Comparison of ENCODE assay signal across 9 cellular contexts in the genomic region with DNA sequence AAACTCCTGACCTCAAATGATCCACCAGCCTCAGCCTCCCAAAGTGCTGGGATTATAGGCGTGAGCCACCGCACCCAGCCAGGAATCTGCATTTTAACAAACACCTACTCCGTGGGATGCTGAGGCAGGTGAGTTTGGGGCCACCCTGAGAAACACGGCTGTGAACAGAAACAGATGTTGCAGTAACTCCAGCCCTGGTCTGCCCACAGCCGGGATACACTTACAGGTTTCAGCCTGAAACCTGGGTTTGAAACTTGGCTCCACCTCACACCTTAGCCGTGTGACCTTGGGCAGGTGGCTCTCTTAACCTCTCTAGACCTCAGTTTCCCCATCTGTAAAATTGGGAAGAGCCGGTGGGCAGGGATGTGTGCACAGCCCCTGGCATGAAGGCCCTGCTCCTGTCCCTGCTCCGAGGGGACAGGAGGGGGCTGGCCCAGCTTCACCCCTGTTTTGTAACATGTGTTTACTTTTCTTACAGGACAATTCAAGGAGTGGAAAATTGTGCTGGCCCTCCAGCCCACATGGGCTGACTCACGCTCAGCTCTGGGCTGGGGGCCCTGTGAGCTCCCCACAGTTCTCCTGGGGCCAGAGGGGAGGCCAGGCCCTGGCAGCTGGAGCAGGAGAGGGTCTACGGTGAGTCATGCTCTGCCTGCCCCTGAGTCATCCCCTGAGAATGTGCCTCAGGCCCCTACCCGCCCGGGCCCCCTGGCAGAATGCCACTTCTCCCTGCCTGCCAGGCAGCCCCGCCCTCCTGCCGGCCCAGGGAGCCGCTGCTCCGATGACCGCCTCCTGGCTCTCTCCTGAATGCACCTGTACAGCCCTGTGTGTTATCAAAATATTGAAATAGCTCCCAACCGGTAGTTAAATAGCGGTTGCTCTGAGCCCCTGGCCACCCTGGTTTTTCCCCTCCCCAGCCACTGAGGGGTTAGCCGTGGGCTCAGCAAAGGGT. TPM values are rescaled to one million over a fixed set of nuclear protein-coding genes. Genes with fewer than 3 reads are reported as not detected.
DNase-seq lines count a peak whose midpoint lies in the region; ATAC-seq and TF ChIP-seq lines count a peak whose summit lies in the region.
"Had no signal": no experiment of that assay in that cellular context is flagged by ENCODE, and none has a peak within 500 bp of the region (broad histone marks: within the 10 kb centered on the region; RNA-seq: fewer than 3 reads in every experiment).

No MANE protein-coding gene starts in this region.

- no peak overlapping the region for H3K4me3 ChIP-seq in gastrocnemius medialis

- no peaks in the 10 kb centered on the region for H3K9me3 ChIP-seq in gastrocnemius medialis

- CTCF ChIA-PET in activated B cell treated with CpG ODN at 0.5 μM for 24 hours (lab: Charles Lee), result interaction anchor here (0.6 kb wide), 1 partner anchor 27 kb away, joined by 3 read pairs; no protein-coding TSS in a partner anchor

- TF ChIP-seq POLR2A in gastrocnemius medialis (IDR thresholded peaks at IDR 0.05), result no peak

- H3K4me1 Mint-ChIP-seq in activated B cell treated with CpG ODN at 0.5 μM for 24 hours, result peaks cover 6% of the 10 kb centered on the region

- H3K27ac ChIP-seq in gastrocnemius medialis, result peak overlapping the region; percentile 47 to 73 (median 66)

- DNase-seq in DMS79 (lab: John Stamatoyannopoulos, UW), result peak; percentile 83
- peak; percentile 1 to 94 (median 91) for DNase-seq in NCI-H1417 (lab: John Stamatoyannopoulos, UW)
- no peak for DNase-seq in activated B cell treated with CpG ODN at 0.5 μM for 24 hours
- DNase-seq in left ventricle myocardium superior, result peak; percentile 90
- DNase-seq in gastrocnemius medialis, result peak; percentile 67 to 87
- DNase-seq in NCI-H187 treated with DMSO at 0.1 percent for 48 hours (lab: John Stamatoyannopoulos, UW), result no peak
- DNase-seq: naive B cell had no signal

- H3K4me1 ChIP-seq in gastrocnemius medialis, result peaks cover 6 to 16% of the 10 kb centered on the region in 2 donors

- intact Hi-C loops in activated B cell treated with CpG ODN at 0.5 μM for 24 hours (cut with micrococcal nuclease), result no loop called here
- intact Hi-C loops in left ventricle myocardium superior (cut with micrococcal nuclease), result no loop called here
- intact Hi-C loops in gastrocnemius medialis (cut with DNase I; ENCODE audit: low total_unique reads), result no loop called here

- peaks cover 23% of the 10 kb centered on the region for H3K27me3 Mint-ChIP-seq in activated B cell treated with CpG ODN at 0.5 μM for 24 hours

- H3K36me3 Mint-ChIP-seq in activated B cell treated with CpG ODN at 0.5 μM for 24 hours (ENCODE audit: low read depth), result no peaks in the 10 kb centered on the region
- H3K36me3 Mint-ChIP-seq: naive B cell had no signal

- no peak overlapping the region for H3K4me3 Mint-ChIP-seq in activated B cell treated with CpG ODN at 0.5 μM for 24 hours
- H3K4me3 Mint-ChIP-seq: naive B cell had no signal

- in situ Hi-C loops in gastrocnemius medialis (cut with MboI; ENCODE audit: low sequenced_read_pairs in 4 of 4), result no loop called here

- H3K9me3 Mint-ChIP-seq in activated B cell treated with CpG ODN at 0.5 μM for 24 hours, result no peaks in the 10 kb centered on the region

- ATAC-seq in activated B cell treated with CpG ODN at 0.5 μM for 24 hours (ENCODE audit: low read depth) (peak; percentile 49), left ventricle myocardium superior (peak; percentile 90), gastrocnemius medialis (peak; percentile 58 to 79), GM18861 (IDR thresholded peaks at IDR 0.05; ENCODE audit: unreplicated experiment) (no peak), GM18909 (IDR thresholded peaks at IDR 0.05; ENCODE audit: poor library complexity, unreplicated experiment) (no peak)

- TF ChIP-seq CTCF in activated B cell treated with CpG ODN at 0.5 μM for 24 hours (IDR thresholded peaks at IDR 0.05), result no peak
- TF ChIP-seq CTCF in gastrocnemius medialis (IDR thresholded peaks at IDR 0.05 in 4 of 5, conservative IDR thresholded peaks at IDR 0.05 in 1 of 5), result no peak

- H3K27ac Mint-ChIP-seq in activated B cell treated with CpG ODN at 0.5 μM for 24 hours, result no peak overlapping the region
- H3K27ac Mint-ChIP-seq: naive B cell had no signal

- H3K36me3 ChIP-seq in gastrocnemius medialis, result no peaks in the 10 kb centered on the region

- POLR2A ChIA-PET in activated B cell treated with CpG ODN at 0.5 μM for 24 hours (lab: Charles Lee), result no interaction called here

- peaks cover 0 to 8% (median 5%) of the 10 kb centered on the region in 3 donors for H3K27me3 ChIP-seq in gastrocnemius medialis

RNA-seq across cellular contexts. Expression of gene PPL, which starts 7.7 kb away (rescaled TPM):
- 0.04 TPM in 1 of 2 replicates, not detected in the other for total RNA-seq in activated B cell treated with CpG ODN at 0.5 μM for 24 hours
- 18.4 TPM for total RNA-seq in left ventricle myocardium superior
- 10 to 100 TPM; 12.8 to 23.1 (median 18.3) TPM for total RNA-seq in gastrocnemius medialis

RNA-seq across cellular contexts. Expression of gene SEC14L5, which starts 13.5 kb away (rescaled TPM):
- total RNA-seq in activated B cell treated with CpG ODN at 0.5 μM for 24 hours (not detected in 2 replicates), left ventricle myocardium superior (31.4 TPM), gastrocnemius medialis (1 to 10 TPM in 3 of 4 donors, under 1 TPM in 1; 0.85 to 5.8 (median 1.5) TPM)

Comparison
In these comparisons a context has a peak if more than half of its experiments do, and no peak if none do; other contexts are left out.
1. DNase-seq: peak in DMS79 (single experiment), NCI-H1417 (3 of 3), left ventricle myocardium superior (single experiment) and gastrocnemius medialis (2 of 2); none in activated B cell treated with CpG ODN at 0.5 μM for 24 hours (single experiment) and NCI-H187 treated with DMSO at 0.1 percent for 48 hours (single experiment).
2. ATAC-seq: peak in activated B cell treated with CpG ODN at 0.5 μM for 24 hours (single experiment), left ventricle myocardium superior (single experiment) and gastrocnemius medialis (2 of 2); none in GM18861 (single experiment) and GM18909 (single experiment).
3. RNA of gene PPL, which starts 7.7 kb away (total RNA-seq): 12.8 to 23.1 TPM in gastrocnemius medialis and 18.4 TPM in left ventricle myocardium superior (single experiment); 0.04 TPM in activated B cell treated with CpG ODN at 0.5 μM for 24 hours; every median in the first group is over 10 times any median in the second.